ENCODE assay signal across 13 cellular contexts in genomic region chr10:132904814-132905649, GRCh38. TPM values are rescaled to one million over a fixed set of nuclear protein-coding genes. Genes with fewer than 3 reads are reported as not detected.
DNase-seq lines count a peak whose midpoint lies in the region; ATAC-seq, FAIRE-seq and TF ChIP-seq lines count a peak whose summit lies in the region.
"Had no signal": no experiment of that assay in that cellular context is flagged by ENCODE, and none has a peak within 500 bp of the region (broad histone marks: within the 10 kb centered on the region; RNA-seq: fewer than 3 reads in every experiment).

No MANE protein-coding gene starts in this region.

- H3K36me3 ChIP-seq in left ventricle myocardium inferior (no peaks in the 10 kb centered on the region), osteoblast (ENCODE audit: insufficient read depth, low read length) (no peaks in the 10 kb centered on the region)
- H3K36me3 ChIP-seq: brain microvascular endothelial cell had no signal

- H3K4me3 ChIP-seq in left ventricle myocardium inferior (no peak overlapping the region), osteoblast (ENCODE audit: insufficient read depth, low read length) (no peak overlapping the region)
- H3K4me3 ChIP-seq: psoas muscle had no signal

- H3K4me2 ChIP-seq in osteoblast (ENCODE audit: insufficient read depth, low read length) = no peak overlapping the region

- peak overlapping the region; percentile 25 to 43 for H3K4me3 Mint-ChIP-seq in activated T-cell treated with anti-CD3 and anti-CD28 coated beads, Interleukin-2, amount 50 U/mL, for 72 hours

- peaks cover 31% of the 10 kb centered on the region for H3K27me3 Mint-ChIP-seq in activated T-cell treated with anti-CD3 and anti-CD28 coated beads, Interleukin-2, amount 50 U/mL, for 72 hours (ENCODE audit: low read depth)

- no peak for FAIRE-seq in urothelium cell line (lab: Jason Lieb, UNC)

- intact Hi-C loops in left cardiac atrium (cut with DNase I) (no loop called here), left ventricle myocardium inferior (cut with micrococcal nuclease) (no loop called here)

- H3K9me3 Mint-ChIP-seq in activated T-cell treated with anti-CD3 and anti-CD28 coated beads, Interleukin-2, amount 50 U/mL, for 72 hours = peaks cover 0 to 3% of the 10 kb centered on the region in 2 donors

- no peaks in the 10 kb centered on the region for H3K79me2 ChIP-seq in osteoblast (ENCODE audit: insufficient read depth, low read length)

- DNase-seq in left cardiac atrium (peak; percentile 16), left ventricle myocardium inferior (no peak), osteoblast (ENCODE audit: insufficient read length, low spot score, missing footprints) (peak; percentile 81), urothelium cell line (ENCODE audit: low spot score) (peak; percentile 47), HuH-7 (ENCODE audit: low spot score) (no peak), NCI-H187 treated with DMSO at 0.1 percent for 48 hours (lab: John Stamatoyannopoulos, UW) (no peak)
- DNase-seq in activated T-cell treated with anti-CD3 and anti-CD28 coated beads, Interleukin-2, amount 50 U/mL, for 72 hours = peak; percentile 62
- DNase-seq: brain microvascular endothelial cell; effector CD4-positive, alpha-beta T cell; NCI-H2107; SIG-M5 had no signal

- TF ChIP-seq CTCF in left ventricle myocardium inferior (IDR thresholded peaks at IDR 0.05; ENCODE audit: borderline replicate concordance) = no peak
- no peak for TF ChIP-seq CTCF in osteoblast (IDR thresholded peaks at IDR 0.05; ENCODE audit: extremely low read depth, low read depth, low read length)

- ATAC-seq in left cardiac atrium = no peak
- ATAC-seq in activated T-cell treated with anti-CD3 and anti-CD28 coated beads, Interleukin-2, amount 50 U/mL, for 72 hours (replicated peaks in 1 of 2) = peak; percentile 81 to 86
- no peak for ATAC-seq in GM21367 (IDR thresholded peaks at IDR 0.05; ENCODE audit: unreplicated experiment)
- ATAC-seq: psoas muscle had no signal

- H3K27me3 ChIP-seq in left ventricle myocardium inferior (ENCODE audit: low read depth) = peaks cover 4% of the 10 kb centered on the region
- H3K27me3 ChIP-seq in osteoblast (ENCODE audit: insufficient read depth, low read length) = peaks cover 12% of the 10 kb centered on the region
- H3K27me3 ChIP-seq: brain microvascular endothelial cell had no signal

- H3K27ac Mint-ChIP-seq in activated T-cell treated with anti-CD3 and anti-CD28 coated beads, Interleukin-2, amount 50 U/mL, for 72 hours = no peak overlapping the region

- H2AFZ ChIP-seq in osteoblast (ENCODE audit: low read length) = no peak overlapping the region

- no peaks in the 10 kb centered on the region for H3K4me1 ChIP-seq in left ventricle myocardium inferior
- no peaks in the 10 kb centered on the region for H3K4me1 ChIP-seq in osteoblast (ENCODE audit: insufficient read depth, low read length)
- H3K4me1 ChIP-seq: psoas muscle had no signal

- H4K20me1 ChIP-seq in osteoblast (ENCODE audit: insufficient read depth, low read length) = no peaks in the 10 kb centered on the region

- peaks cover 13% of the 10 kb centered on the region for H3K4me1 Mint-ChIP-seq in activated T-cell treated with anti-CD3 and anti-CD28 coated beads, Interleukin-2, amount 50 U/mL, for 72 hours (ENCODE audit: low read depth)

- peaks cover 0 to 3% of the 10 kb centered on the region in 2 donors for H3K36me3 Mint-ChIP-seq in activated T-cell treated with anti-CD3 and anti-CD28 coated beads, Interleukin-2, amount 50 U/mL, for 72 hours (ENCODE audit: insufficient read depth in 2 of 2)

- H3K27ac ChIP-seq in left ventricle myocardium inferior (replicated peaks) (no peak overlapping the region), osteoblast (ENCODE audit: low read depth, low read length) (no peak overlapping the region)
- H3K27ac ChIP-seq: brain microvascular endothelial cell, psoas muscle had no signal

- H3K9me3 ChIP-seq in left ventricle myocardium inferior (replicated peaks) (peaks cover 23% of the 10 kb centered on the region), osteoblast (ENCODE audit: low read depth, low read length) (no peaks in the 10 kb centered on the region)
- H3K9me3 ChIP-seq: psoas muscle had no signal

RNA-seq across cellular contexts. Expression of gene CFAP46, which starts 37.3 kb away (rescaled TPM):
- total RNA-seq in left cardiac atrium (1 to 10 TPM; 1.2 to 1.7 TPM), left ventricle myocardium inferior (0.99 TPM), osteoblast (under 0.01 and 0.29 TPM in 2 replicates)
- under 1 TPM; 0.16 to 0.26 TPM for total RNA-seq in activated T-cell treated with anti-CD3 and anti-CD28 coated beads, Interleukin-2, amount 50 U/mL, for 72 hours

Comparison
In these comparisons a context has a peak if more than half of its experiments do, and no peak if none do; other contexts are left out.
1. DNase-seq: peak in left cardiac atrium (single experiment), activated T-cell treated with anti-CD3 and anti-CD28 coated beads, Interleukin-2, amount 50 U/mL, for 72 hours (2 of 2), osteoblast (single experiment) and urothelium cell line (single experiment); none in left ventricle myocardium inferior (single experiment), HuH-7 (single experiment) and NCI-H187 treated with DMSO at 0.1 percent for 48 hours (single experiment).
2. ATAC-seq: peak in activated T-cell treated with anti-CD3 and anti-CD28 coated beads, Interleukin-2, amount 50 U/mL, for 72 hours (2 of 2); none in left cardiac atrium (0 of 2) and GM21367 (single experiment).